Comparison of ENCODE assay signal across 3 cellular contexts in genomic region chrX:51682365-51683106, GRCh38. TPM values are rescaled to one million over a fixed set of nuclear protein-coding genes. Genes with fewer than 3 reads are reported as not detected.
"Had no signal": no experiment of that assay in that cellular context is flagged by ENCODE, and none has a peak within 500 bp of the region (broad histone marks: within the 10 kb centered on the region; RNA-seq: fewer than 3 reads in every experiment).

CENPVL2 (minus strand) TSS chrX:51682831; CDS start chrX:51682831, 0 bp downstream.

RNA-seq across cellular contexts. Expression of gene CENPVL2, which starts in this region (rescaled TPM):
- total RNA-seq: M059J, MCF 10A, NCI-H460 had no signal
